ENCODE assay signal across 11 cellular contexts in the genomic region with DNA sequence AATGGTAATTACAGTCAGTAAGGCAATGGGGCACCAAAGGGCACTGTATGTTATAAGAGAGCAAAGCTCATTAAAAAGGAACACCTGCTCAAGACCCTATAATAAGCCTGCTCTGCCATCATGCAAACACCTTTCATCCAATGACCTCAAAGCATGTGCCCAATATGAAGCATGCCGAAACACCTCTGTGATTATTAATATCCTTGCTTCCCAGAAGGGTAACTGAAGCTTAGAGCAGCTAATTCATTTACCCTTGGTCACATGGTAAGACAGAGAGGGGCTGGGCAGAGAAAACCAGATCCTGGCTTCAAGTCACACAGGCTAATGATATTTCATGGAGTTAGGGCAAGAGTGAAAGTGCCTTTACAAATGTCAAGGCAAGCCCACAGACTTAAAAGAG.
"Had no signal": no experiment of that assay in that cellular context is flagged by ENCODE, and none has a peak within 500 bp of the region (broad histone marks: within the 10 kb centered on the region; RNA-seq: fewer than 3 reads in every experiment).

No MANE protein-coding gene starts in this region.

- H3K4me1 Mint-ChIP-seq: activated CD4-positive, alpha-beta T cell treated with anti-CD3 and anti-CD28 coated beads, Interleukin-2, amount 10 ng/mL, durations not matched to agents 7 days and 5 days had no signal

- DNase-seq: activated CD4-positive, alpha-beta T cell treated with anti-CD3 and anti-CD28 coated beads, Interleukin-2, amount 10 ng/mL, durations not matched to agents 7 days and 5 days; activated CD8-positive, alpha-beta memory T cell treated with anti-CD3 and anti-CD28 coated beads, Interleukin-2, amount 50 U/mL, for 48 hours; activated naive CD8-positive, alpha-beta T cell treated with anti-CD3 and anti-CD28 coated beads, Interleukin-2, amount 10 ng/mL, durations not matched to agents 7 days and 5 days; activated T-cell treated with anti-CD3 and anti-CD28 coated beads, Interleukin-2, amount 50 U/mL, for 72 hours; dermis blood vessel endothelial cell; left lung; mammary epithelial cell; naive B cell; pancreas; stimulated activated CD4-positive, alpha-beta T cell treated with anti-CD3 and anti-CD28 coated beads, Interleukin-2, amount 100 ng/mL, for 48 hours had no signal

- H3K4me3 ChIP-seq: left lung, pancreas had no signal

- H3K27me3 Mint-ChIP-seq: stimulated activated memory B cell treated with anti-CD40 and anti-IgM and Interleukin-4, amounts not matched to agents 10 μg/mL and 1 μg/mL and 100 μg/mL, for 72 hours had no signal

- H3K4me3 Mint-ChIP-seq: activated CD4-positive, alpha-beta T cell treated with anti-CD3 and anti-CD28 coated beads, Interleukin-2, amount 10 ng/mL, durations not matched to agents 7 days and 5 days; activated naive CD8-positive, alpha-beta T cell treated with anti-CD3 and anti-CD28 coated beads, Interleukin-2, amount 10 ng/mL, durations not matched to agents 7 days and 5 days; activated T-cell treated with anti-CD3 and anti-CD28 coated beads, Interleukin-2, amount 50 U/mL, for 72 hours; naive B cell; stimulated activated memory B cell treated with anti-CD40 and anti-IgM and Interleukin-4, amounts not matched to agents 10 μg/mL and 1 μg/mL and 100 μg/mL, for 72 hours had no signal

- H3K9me3 ChIP-seq: left lung, pancreas had no signal

- H3K27ac Mint-ChIP-seq: activated CD4-positive, alpha-beta T cell treated with anti-CD3 and anti-CD28 coated beads, Interleukin-2, amount 10 ng/mL, durations not matched to agents 7 days and 5 days; activated naive CD8-positive, alpha-beta T cell treated with anti-CD3 and anti-CD28 coated beads, Interleukin-2, amount 10 ng/mL, durations not matched to agents 7 days and 5 days; activated T-cell treated with anti-CD3 and anti-CD28 coated beads, Interleukin-2, amount 50 U/mL, for 72 hours; naive B cell; stimulated activated memory B cell treated with anti-CD40 and anti-IgM and Interleukin-4, amounts not matched to agents 10 μg/mL and 1 μg/mL and 100 μg/mL, for 72 hours had no signal

- H3K36me3 Mint-ChIP-seq: activated naive CD8-positive, alpha-beta T cell treated with anti-CD3 and anti-CD28 coated beads, Interleukin-2, amount 10 ng/mL, durations not matched to agents 7 days and 5 days; naive B cell; stimulated activated memory B cell treated with anti-CD40 and anti-IgM and Interleukin-4, amounts not matched to agents 10 μg/mL and 1 μg/mL and 100 μg/mL, for 72 hours had no signal

- H3K4me1 ChIP-seq: left lung had no signal

- H3K27me3 ChIP-seq: pancreas had no signal

- H3K36me3 ChIP-seq: left lung, pancreas had no signal

- ATAC-seq: activated T-cell treated with anti-CD3 and anti-CD28 coated beads, Interleukin-2, amount 50 U/mL, for 72 hours; left lung; pancreas; stimulated activated memory B cell treated with anti-CD40 and anti-IgM and Interleukin-4, amounts not matched to agents 10 μg/mL and 1 μg/mL and 100 μg/mL, for 72 hours had no signal

- H3K27ac ChIP-seq: left lung, pancreas had no signal

- H3K9me3 Mint-ChIP-seq: activated CD4-positive, alpha-beta T cell treated with anti-CD3 and anti-CD28 coated beads, Interleukin-2, amount 10 ng/mL, durations not matched to agents 7 days and 5 days; activated naive CD8-positive, alpha-beta T cell treated with anti-CD3 and anti-CD28 coated beads, Interleukin-2, amount 10 ng/mL, durations not matched to agents 7 days and 5 days; activated T-cell treated with anti-CD3 and anti-CD28 coated beads, Interleukin-2, amount 50 U/mL, for 72 hours; stimulated activated memory B cell treated with anti-CD40 and anti-IgM and Interleukin-4, amounts not matched to agents 10 μg/mL and 1 μg/mL and 100 μg/mL, for 72 hours had no signal
